9 cellular contexts compared by ENCODE assay signal in the genomic region with DNA sequence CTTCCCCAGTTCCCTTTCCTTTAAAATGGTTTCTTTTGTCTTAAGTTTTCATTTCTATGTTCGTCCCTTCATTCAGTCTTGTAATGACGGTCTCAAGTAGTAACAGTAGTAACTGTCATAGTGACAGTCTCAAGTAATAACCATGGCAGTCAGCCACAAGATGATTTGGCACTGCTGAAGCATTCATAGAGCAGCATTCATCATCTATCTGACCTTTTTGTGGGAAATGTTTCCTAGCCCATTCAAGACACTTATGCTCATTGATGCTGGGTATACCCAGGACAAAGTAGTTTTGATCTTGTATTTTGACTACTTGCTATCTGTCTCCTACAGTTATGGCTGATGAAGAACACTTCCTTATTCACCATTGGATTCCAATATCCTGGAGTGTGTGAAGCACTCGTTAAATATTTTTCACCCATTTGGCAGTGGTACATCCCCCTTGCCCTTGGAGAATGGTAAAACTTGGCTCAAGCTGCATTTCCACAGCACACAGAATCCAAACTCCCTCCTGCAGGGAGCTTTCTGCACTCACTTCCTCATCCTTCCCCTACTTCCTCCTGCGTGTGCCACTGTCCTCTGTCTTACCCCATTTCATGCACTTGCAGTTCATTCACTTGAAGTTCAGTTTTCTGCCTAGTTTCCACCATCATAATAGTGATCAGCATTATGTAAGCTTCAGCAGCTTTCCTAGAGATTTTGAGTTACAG. TPM values are rescaled to one million over a fixed set of nuclear protein-coding genes. Genes with fewer than 3 reads are reported as not detected.
DNase-seq lines count a peak whose midpoint lies in the region; ATAC-seq and TF ChIP-seq lines count a peak whose summit lies in the region.
"Had no signal": no experiment of that assay in that cellular context is flagged by ENCODE, and none has a peak within 500 bp of the region (broad histone marks: within the 10 kb centered on the region; RNA-seq: fewer than 3 reads in every experiment).

No MANE protein-coding gene starts in this region.

- H3K27ac ChIP-seq in KOPT-K1 (ENCODE audit: low read depth, low read length, poor library complexity, severe bottlenecking) (peak overlapping the region; percentile 41), heart right ventricle (peak overlapping the region; percentile 50 to 95 (median 77))

- H3K27ac Mint-ChIP-seq in T-cell, result peak overlapping the region; percentile 73 to 92
- peak overlapping the region; percentile 89 for H3K27ac Mint-ChIP-seq in stimulated activated effector memory CD8-positive, alpha-beta T cell treated with anti-CD3 and anti-CD28 coated beads, Interleukin-12 subunit alpha, Interleukin-12 subunit beta, amount 100 ng/mL, for 72 hours

- no peaks in the 10 kb centered on the region for H3K36me3 ChIP-seq in KOPT-K1 (ENCODE audit: insufficient read depth, low read length)
- no peaks in the 10 kb centered on the region for H3K36me3 ChIP-seq in heart right ventricle

- H3K27me3 Mint-ChIP-seq in T-cell, result no peaks in the 10 kb centered on the region

- H3K4me3 Mint-ChIP-seq in T-cell, result peak overlapping the region in 1 of 3 donors; percentile 30
- peak overlapping the region; percentile 45 for H3K4me3 Mint-ChIP-seq in stimulated activated effector memory CD8-positive, alpha-beta T cell treated with anti-CD3 and anti-CD28 coated beads, Interleukin-12 subunit alpha, Interleukin-12 subunit beta, amount 100 ng/mL, for 72 hours

- POLR2A ChIA-PET in T-cell (lab: Charles Lee), result interaction anchor here in 1 of 2 donors (0.6 kb wide), 1 partner anchor 44 kb away, joined by 7 read pairs; no protein-coding TSS in a partner anchor

- H3K4me1 Mint-ChIP-seq in T-cell, result peaks cover 48 to 62% (median 57%) of the 10 kb centered on the region in 3 donors
- H3K4me1 Mint-ChIP-seq in stimulated activated effector memory CD8-positive, alpha-beta T cell treated with anti-CD3 and anti-CD28 coated beads, Interleukin-12 subunit alpha, Interleukin-12 subunit beta, amount 100 ng/mL, for 72 hours, result peaks cover 39% of the 10 kb centered on the region

- H3K4me1 ChIP-seq in heart right ventricle, result peaks cover 0 to 41% (median 29%) of the 10 kb centered on the region in 9 donors

- DNase-seq in T-cell (no peak), heart right ventricle (no peak), UCSD-AML1 (lab: John Stamatoyannopoulos, UW; ENCODE audit: unreplicated experiment) (no peak), cortex of kidney (lab: John Stamatoyannopoulos, UW) (no peak)
- peak in 1 of 2 donors; percentile 55 for DNase-seq in stimulated activated effector memory CD8-positive, alpha-beta T cell treated with anti-CD3 and anti-CD28 coated beads, Interleukin-12 subunit alpha, Interleukin-12 subunit beta, amount 100 ng/mL, for 72 hours (ENCODE audit: low spot score in 2 of 2)
- DNase-seq: NCI-H2227 treated with DMSO at 0.1 percent for 48 hours had no signal

- peaks cover 14 to 37% (median 34%) of the 10 kb centered on the region in 3 donors for H3K9me3 Mint-ChIP-seq in T-cell
- H3K9me3 Mint-ChIP-seq in stimulated activated effector memory CD8-positive, alpha-beta T cell treated with anti-CD3 and anti-CD28 coated beads, Interleukin-12 subunit alpha, Interleukin-12 subunit beta, amount 100 ng/mL, for 72 hours, result peaks cover 9% of the 10 kb centered on the region

- WGBS in heart right ventricle, 2 donors, result 43 to 44% methylated on average over 4 of the region's 4 CpGs

- CTCF ChIA-PET in T-cell (lab: Charles Lee), result interaction anchor here in 1 of 2 donors (0.6 kb wide), 1 partner anchor 173 kb away, joined by 3 read pairs; no protein-coding TSS in a partner anchor

- no peaks in the 10 kb centered on the region for H3K27me3 ChIP-seq in heart right ventricle

- H3K36me3 Mint-ChIP-seq in T-cell, result peaks cover 26% of the 10 kb centered on the region
- H3K36me3 Mint-ChIP-seq in stimulated activated effector memory CD8-positive, alpha-beta T cell treated with anti-CD3 and anti-CD28 coated beads, Interleukin-12 subunit alpha, Interleukin-12 subunit beta, amount 100 ng/mL, for 72 hours, result no peaks in the 10 kb centered on the region

- intact Hi-C loops in heart right ventricle (cut with DNase I), result loop anchor here in 3 of 10 donors (5.0 kb wide), 3 partner anchors 41 to 151 kb away; a partner anchor contains a TSS

- TF ChIP-seq CTCF in heart right ventricle (IDR thresholded peaks at IDR 0.05), result no peak

- H3K9me3 ChIP-seq in KOPT-K1 (ENCODE audit: insufficient read depth, low read length, poor library complexity, severe bottlenecking), result peaks cover 24% of the 10 kb centered on the region
- peaks cover 0 to 14% (median 1%) of the 10 kb centered on the region in 11 donors for H3K9me3 ChIP-seq in heart right ventricle

- ATAC-seq in T-cell (replicated peaks in 1 of 4) (peak in 3 of 4 experiments; percentile 35 to 59 (median 44)), heart right ventricle (peak; percentile 49 to 71 (median 58)), HG02938 (IDR thresholded peaks at IDR 0.05; ENCODE audit: unreplicated experiment) (no peak)
- peak; percentile 96 for ATAC-seq in stimulated activated effector memory CD8-positive, alpha-beta T cell treated with anti-CD3 and anti-CD28 coated beads, Interleukin-12 subunit alpha, Interleukin-12 subunit beta, amount 100 ng/mL, for 72 hours

- H3K4me3 ChIP-seq in heart right ventricle, result peak overlapping the region in 2 of 10 donors; percentile 14 to 17
- H3K4me3 ChIP-seq: smooth muscle cell had no signal

RNA-seq across cellular contexts. Expression of a gene that starts 19.0 kb away (rescaled TPM):
- 100 to 1,000 TPM; 121 to 341 (median 306) TPM for total RNA-seq in T-cell
- total RNA-seq in heart right ventricle, result 10 to 100 TPM; 19.7 to 68.6 (median 31.0) TPM
- polyA plus RNA-seq in heart right ventricle, result 10 to 100 TPM; 39.0 to 50.8 TPM
- total RNA-seq: smooth muscle cell had no signal
- polyA plus RNA-seq: smooth muscle cell had no signal

RNA-seq across cellular contexts. Expression of a gene that starts 46.0 kb away (rescaled TPM):
- total RNA-seq in T-cell (100 to 1,000 TPM in 3 of 5 donors, 10 to 100 TPM in 2; 55.0 to 168 (median 150) TPM), heart right ventricle (10 to 100 TPM; 13.7 to 42.9 (median 25.5) TPM)
- polyA plus RNA-seq in heart right ventricle, result 10 to 100 TPM; 20.2 to 24.3 TPM
- total RNA-seq: smooth muscle cell had no signal
- polyA plus RNA-seq: smooth muscle cell had no signal
